ENCODE assay signal across 27 cellular contexts in the genomic region with DNA sequence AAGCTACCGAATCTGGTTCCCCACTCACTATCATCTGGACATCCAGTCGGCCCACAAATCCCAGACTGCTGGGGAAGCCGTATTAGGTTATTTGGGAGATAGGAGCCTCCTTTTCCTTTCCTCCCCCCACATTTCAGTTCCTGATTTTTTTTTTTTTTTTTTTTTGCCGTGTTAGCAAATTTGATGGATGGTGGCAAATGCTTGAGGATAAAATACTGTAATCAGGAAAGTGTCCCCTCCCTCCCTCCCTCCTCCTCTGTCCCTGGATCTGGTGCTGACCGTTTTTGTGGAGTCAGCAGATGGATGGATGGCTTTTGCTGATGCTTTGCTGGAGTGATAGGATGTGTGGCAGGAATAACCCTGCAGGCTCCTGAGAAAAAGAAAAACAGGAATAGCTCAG.
"Had no signal": no experiment of that assay in that cellular context is flagged by ENCODE, and none has a peak within 500 bp of the region (broad histone marks: within the 10 kb centered on the region; RNA-seq: fewer than 3 reads in every experiment).

No MANE protein-coding gene starts in this region.

- H3K27me3 ChIP-seq: neural progenitor cell, neutrophil, right atrium auricular region, sigmoid colon, tibial nerve, uterus had no signal

- ATAC-seq: left colon; natural killer cell; stimulated activated memory B cell treated with anti-CD40 and anti-IgM and Interleukin-4, amounts not matched to agents 10 μg/mL and 1 μg/mL and 100 μg/mL, for 72 hours; stimulated activated naive CD8-positive, alpha-beta T cell treated with anti-CD3 and anti-CD28 coated beads, Interleukin-15, amount 100 ng/mL, for 72 hours had no signal

- H3K9me3 ChIP-seq: left ventricle myocardium inferior, neutrophil, right atrium auricular region, sigmoid colon, spleen, tibial nerve, uterus had no signal

- FAIRE-seq: islet of Langerhans, kidney, small intestine had no signal

- H3K36me3 ChIP-seq: left ventricle myocardium inferior, neural progenitor cell, neutrophil, right atrium auricular region, sigmoid colon, spleen, tibial nerve, uterus had no signal

- H3K27ac ChIP-seq: left ventricle myocardium inferior, neural progenitor cell, neutrophil, right atrium auricular region, sigmoid colon, spleen, tibial nerve, uterus had no signal

- H3K4me3 ChIP-seq: left ventricle myocardium inferior, lung, neural progenitor cell, right atrium auricular region, sigmoid colon, spleen, tibial nerve, uterus had no signal

- H3K9ac ChIP-seq: neural progenitor cell had no signal

- H3K4me2 ChIP-seq: neural progenitor cell had no signal

- H2AFZ ChIP-seq: neural progenitor cell had no signal

- H3K4me1 ChIP-seq: left ventricle myocardium inferior, right atrium auricular region, sigmoid colon, spleen, tibial nerve, uterus had no signal

- DNase-seq: hypothalamus; immature natural killer cell; kidney; left colon; left ventricle myocardium inferior; mesendoderm; naive B cell; natural killer cell; nephron progenitor cell; occipital lobe; sigmoid colon; small intestine; spleen; stimulated activated CD4-positive, alpha-beta T cell treated with anti-CD3 and anti-CD28 coated beads, Interleukin-2, amount 100 ng/mL, for 48 hours; stimulated activated CD4-positive, alpha-beta T cell treated with anti-CD3 and anti-CD28 coated beads, Interleukin-4, amount 100 ng/mL, for 4 hours; stimulated activated CD8-positive, alpha-beta memory T cell treated with anti-CD3 and anti-CD28 coated beads, Interleukin-4, amount 100 ng/mL, for 48 hours; stimulated activated naive CD4-positive, alpha-beta T cell treated with Interleukin-2 at 50 U/mL for 16 hours; stimulated activated naive CD8-positive, alpha-beta T cell treated with anti-CD3 and anti-CD28 coated beads, Interleukin-15, amount 100 ng/mL, for 72 hours; substantia nigra; uterus had no signal
